ENCODE assay signal across 8 cellular contexts in genomic region chr9:96441798-96442445, GRCh38. TPM values are rescaled to one million over a fixed set of nuclear protein-coding genes. Genes with fewer than 3 reads are reported as not detected.
DNase-seq lines count a peak whose midpoint lies in the region; ATAC-seq and TF ChIP-seq lines count a peak whose summit lies in the region.

No MANE protein-coding gene starts in this region.

- H2AFZ ChIP-seq in hepatocyte = no peak overlapping the region

- H3K4me3 ChIP-seq in HL-60 (replicated peaks; ENCODE audit: insufficient read depth, low read length) = no peak overlapping the region
- H3K4me3 ChIP-seq in hepatocyte = no peak overlapping the region
- no peak overlapping the region for H3K4me3 ChIP-seq in ovary

- no TSS peak for BruUV-seq in Calu3 (replicated peaks; lab: Mats Ljungman, UMichigan)

- CTCF ChIA-PET in Calu3 (lab: Charles Lee) = interaction anchor here (0.8 to 1.4 kb wide), 5 partner anchors 21 to 227 kb away, joined by 3 to 6 read pairs (median 4); no protein-coding TSS in a partner anchor

- no peaks in the 10 kb centered on the region for H3K36me3 Mint-ChIP-seq in Calu3 (ENCODE audit: insufficient read depth, unreplicated experiment)
- no peaks in the 10 kb centered on the region for H3K36me3 Mint-ChIP-seq in natural killer cell

- no peaks in the 10 kb centered on the region for H3K9me2 ChIP-seq in hepatocyte (replicated peaks; ENCODE audit: insufficient read depth)

- H3K36me3 ChIP-seq in hepatocyte (replicated peaks; ENCODE audit: insufficient read depth, low read depth) (no peaks in the 10 kb centered on the region), ovary (no peaks in the 10 kb centered on the region)

- no peaks in the 10 kb centered on the region for H3K4me1 Mint-ChIP-seq in Calu3 (ENCODE audit: low read depth, unreplicated experiment)
- no peaks in the 10 kb centered on the region for H3K4me1 Mint-ChIP-seq in natural killer cell

- ATAC-seq in natural killer cell (no peak), HG02610 (IDR thresholded peaks at IDR 0.05; ENCODE audit: unreplicated experiment) (no peak)

- H3K4me1 ChIP-seq in hepatocyte (ENCODE audit: insufficient read depth) (no peaks in the 10 kb centered on the region), ovary (ENCODE audit: insufficient read depth) (no peaks in the 10 kb centered on the region)

- in situ Hi-C loops in G401 (cut with HindIII; ENCODE audit: low sequenced_read_pairs) = no loop called here

- H3K27me3 Mint-ChIP-seq in Calu3 (ENCODE audit: unreplicated experiment) (no peaks in the 10 kb centered on the region), natural killer cell (ENCODE audit: low read depth in 2 of 2) (peaks cover 0 to 9% of the 10 kb centered on the region in 2 donors)

- H3K9me3 ChIP-seq in hepatocyte (ENCODE audit: low read depth) (no peaks in the 10 kb centered on the region), ovary (no peaks in the 10 kb centered on the region)

- no peaks in the 10 kb centered on the region for H3K79me2 ChIP-seq in hepatocyte

- TF ChIP-seq CTCF in Calu3 (IDR thresholded peaks at IDR 0.05; ENCODE audit: unreplicated experiment) = peak; percentile 47
- peak; percentile 55 for TF ChIP-seq CTCF in HL-60 (IDR thresholded peaks at IDR 0.05; ENCODE audit: insufficient read depth, low read length)
- TF ChIP-seq CTCF in hepatocyte (IDR thresholded peaks at IDR 0.05; ENCODE audit: poor library complexity) = peak; percentile 33
- TF ChIP-seq CTCF in ovary (IDR thresholded peaks at IDR 0.05) = no peak
- no peak for TF ChIP-seq CTCF in natural killer cell (IDR thresholded peaks at IDR 0.05)

- H3K4me2 ChIP-seq in hepatocyte = no peak overlapping the region

- peak; percentile 47 for DNase-seq in Calu3
- peak; percentile 18 to 65 for DNase-seq in HL-60 (ENCODE audit: low read depth in 1 of 2, low spot score in 1 of 2)
- DNase-seq in SK-N-DZ (ENCODE audit: low spot score) = peak; percentile 49
- DNase-seq in hepatocyte (ENCODE audit: low spot score) = peak; percentile 44
- DNase-seq in ovary = no peak
- no peak for DNase-seq in natural killer cell
- DNase-seq in G401 (ENCODE audit: low spot score) = no peak

- H3K27ac Mint-ChIP-seq in Calu3 (ENCODE audit: unreplicated experiment) (no peak overlapping the region), natural killer cell (no peak overlapping the region)

- 88% methylated on average over 5 of the region's 5 CpGs for WGBS in hepatocyte (ENCODE audit: low lambda C conversion rate, missing lambda C conversion rate)
- 83 to 88% (median 86%) methylated on average over 5 of the region's 5 CpGs for WGBS in ovary, 3 donors

- H3K4me3 Mint-ChIP-seq in Calu3 (ENCODE audit: low read depth, unreplicated experiment) (no peak overlapping the region), natural killer cell (no peak overlapping the region)

- no peaks in the 10 kb centered on the region for H4K20me1 ChIP-seq in hepatocyte (ENCODE audit: insufficient read depth, poor library complexity, severe bottlenecking)

- H3K27me3 ChIP-seq in HL-60 (ENCODE audit: insufficient read depth, poor library complexity, severe bottlenecking) = no peaks in the 10 kb centered on the region
- H3K27me3 ChIP-seq in hepatocyte = no peaks in the 10 kb centered on the region
- no peaks in the 10 kb centered on the region for H3K27me3 ChIP-seq in ovary

- H3K27ac ChIP-seq in HL-60 (replicated peaks) (no peak overlapping the region), hepatocyte (no peak overlapping the region), ovary (no peak overlapping the region)

- H3K9me3 Mint-ChIP-seq in Calu3 (ENCODE audit: low read depth, unreplicated experiment) = no peaks in the 10 kb centered on the region
- no peaks in the 10 kb centered on the region for H3K9me3 Mint-ChIP-seq in natural killer cell

- no peak for TF ChIP-seq POLR2A in ovary (IDR thresholded peaks at IDR 0.05)

- intact Hi-C loops in Calu3 (cut with micrococcal nuclease; ENCODE audit: unreplicated experiment) (loop anchor here (10.0 kb wide), 1 partner anchor 213 kb away; the partner anchor contains the start of gene PRXL2C), ovary (cut with DNase I) (no loop called here), natural killer cell (cut with micrococcal nuclease) (loop anchor here (1.0 kb wide), 1 partner anchor 43 kb away; no protein-coding TSS in a partner anchor)

- TF ChIP-seq EP300 in ovary (IDR thresholded peaks at IDR 0.05) = no peak

RNA-seq across cellular contexts. Expression of gene HABP4, which starts 8.0 kb away (rescaled TPM):
- total RNA-seq in Calu3 (2022) (9.8 and 11.6 TPM in 2 replicates), hepatocyte (12.9 and 13.1 TPM in 2 replicates), ovary (10 to 100 TPM; 10.3 to 23.4 (median 19.2) TPM), natural killer cell (1 to 10 TPM; 3.0 to 3.9 (median 3.6) TPM)
- polyA plus RNA-seq in SK-N-DZ (2014; cell fraction: cytosol; rRNA removed) = 8.5 and 15.0 TPM in 2 replicates
- 9.3 and 10.5 TPM in 2 replicates for polyA plus RNA-seq in SK-N-DZ (2014; cell fraction: nucleus; rRNA removed)
- polyA plus RNA-seq in hepatocyte (18.0 and 24.8 TPM in 2 replicates), ovary (10 to 100 TPM; 15.8 to 22.5 TPM)
- 66.0 and 78.9 TPM in 2 replicates for total RNA-seq in G401 (2014; rRNA removed; shearing (Covaris generic))

RNA-seq across cellular contexts. Expression of gene ZNF367, which starts 23.8 kb away (rescaled TPM):
- total RNA-seq in Calu3 (2022) (8.6 and 9.6 TPM in 2 replicates), hepatocyte (3.3 and 3.6 TPM in 2 replicates), ovary (1 to 10 TPM; 1.3 to 2.4 (median 1.9) TPM), natural killer cell (1 to 10 TPM; 4.4 to 6.2 (median 4.5) TPM)
- polyA plus RNA-seq in SK-N-DZ (2014; cell fraction: cytosol; rRNA removed) = 10.9 and 15.7 TPM in 2 replicates
- 20.0 and 23.0 TPM in 2 replicates for polyA plus RNA-seq in SK-N-DZ (2014; cell fraction: nucleus; rRNA removed)
- polyA plus RNA-seq in hepatocyte (0.98 and 2.2 TPM in 2 replicates), ovary (1 to 10 TPM; 1.1 to 1.5 TPM)
- total RNA-seq in G401 (2014; rRNA removed; shearing (Covaris generic)) = 8.6 and 10.7 TPM in 2 replicates

RNA-seq across cellular contexts. Expression of gene SLC35D2, which starts 58.4 kb away (rescaled TPM):
- total RNA-seq in Calu3 (2022) = 20.1 and 21.6 TPM in 2 replicates
- polyA plus RNA-seq in SK-N-DZ (2014; cell fraction: cytosol; rRNA removed) = 0.07 TPM in 1 of 2 replicates, not detected in the other
- 0.32 and 0.45 TPM in 2 replicates for polyA plus RNA-seq in SK-N-DZ (2014; cell fraction: nucleus; rRNA removed)
- 77.7 and 89.7 TPM in 2 replicates for total RNA-seq in hepatocyte
- polyA plus RNA-seq in hepatocyte = 68.0 and 87.5 TPM in 2 replicates
- 10 to 100 TPM; 23.0 to 28.0 (median 26.0) TPM for total RNA-seq in ovary
- polyA plus RNA-seq in ovary = 10 to 100 TPM; 22.1 to 36.1 TPM
- 10 to 100 TPM; 13.4 to 18.9 (median 17.3) TPM for total RNA-seq in natural killer cell
- total RNA-seq in G401 (2014; rRNA removed; shearing (Covaris generic)) = 23.3 and 25.7 TPM in 2 replicates

Comparison
In these comparisons a context has a peak if more than half of its experiments do, and no peak if none do; other contexts are left out.
1. DNase-seq: peak in Calu3 (single experiment), HL-60 (2 of 2), SK-N-DZ (single experiment) and hepatocyte (single experiment); none in ovary (0 of 5), natural killer cell (single experiment) and G401 (single experiment).
2. CTCF ChIP-seq: peak in Calu3 (single experiment), HL-60 (single experiment) and hepatocyte (single experiment); none in ovary (0 of 3) and natural killer cell (single experiment).
3. intact Hi-C loops: an anchor here in Calu3 (10.0 kb wide) and natural killer cell (1.0 kb wide); none called in ovary.